7 cellular contexts compared by ENCODE assay signal in genomic region chr20:54123587-54124180, GRCh38. TPM values are rescaled to one million over a fixed set of nuclear protein-coding genes. Genes with fewer than 3 reads are reported as not detected.
DNase-seq lines count a peak whose midpoint lies in the region; ATAC-seq and TF ChIP-seq lines count a peak whose summit lies in the region.

No MANE protein-coding gene starts in this region.

- CTCF ChIA-PET in HEK293 (lab: Yijun Ruan, JAX): no interaction called here
- CTCF ChIA-PET in SK-N-SH (lab: Yijun Ruan, JAX): interaction anchor here (1.1 kb wide), 1 partner anchor 76 kb away, joined by 4 read pairs; no protein-coding TSS in a partner anchor

- H4K20me1 ChIP-seq in SK-N-SH (ENCODE audit: insufficient read depth): no peaks in the 10 kb centered on the region

- H3K4me1 ChIP-seq in HEK293 (ENCODE audit: control insufficient read depth, insufficient read depth, low read length) (0 out of 2 replicates have a peak, but pooled peaks cover 2% of the 10 kb centered on the region), SK-N-SH (ENCODE audit: control insufficient read depth in 1 of 2, insufficient read depth in 2 of 2, low read depth in 1 of 2, low read length in 1 of 2) (0 out of 4 replicates have a peak, but pooled peaks cover 0 to 6% of the 10 kb centered on the region in 2 experiments), thyroid gland (peaks cover 31 to 33% of the 10 kb centered on the region in 2 donors)

- POLR2A ChIA-PET in HEK293 (lab: Yijun Ruan, JAX): no interaction called here
- POLR2A ChIA-PET in SK-N-SH (lab: Yijun Ruan, JAX): no interaction called here

- TF ChIP-seq CTCF in HEK293 (tag by site-specific recombination; IDR thresholded peaks at IDR 0.05): no peak
- TF ChIP-seq CTCF in SK-N-SH (IDR thresholded peaks at IDR 0.05): no peak
- no peak for TF ChIP-seq CTCF in thyroid gland (IDR thresholded peaks at IDR 0.05)

- H3K4me2 ChIP-seq in SK-N-SH: peak overlapping the region; percentile 29; the same call in 1 of the 2 replicates

- H3K27ac ChIP-seq in HEK293 (ENCODE audit: extremely low read depth, low read depth, low read length) (no peak overlapping the region), SK-N-SH (ENCODE audit: low read depth in 2 of 2, low read length in 1 of 2) (peak overlapping the region in 1 of 2 experiments; percentile 79; a peak in 2 of 4 replicates), thyroid gland (peak overlapping the region; percentile 91 to 98 (median 93))

- H3K27me3 ChIP-seq in SK-N-SH (ENCODE audit: insufficient read depth) (no peaks in the 10 kb centered on the region), thyroid gland (no peaks in the 10 kb centered on the region)

- TF ChIP-seq RAD21 in SK-N-SH (IDR thresholded peaks at IDR 0.05; ENCODE audit: low read length): no peak

- WGBS in SK-N-SH (ENCODE audit: low lambda C conversion rate): 47% methylated on average over 10 of the region's 11 CpGs
- WGBS in thyroid gland, 2 donors: 17 to 26% methylated on average over 4 to 9 of the region's 11 CpGs

- no peak for ATAC-seq in GM21423 (IDR thresholded peaks at IDR 0.05; ENCODE audit: unreplicated experiment)

- intact Hi-C loops in thyroid gland (cut with DNase I): no loop called here

- no peak for DNase-seq in SK-N-SH
- peak; percentile 78 for DNase-seq in iPS DF 4.7 (ENCODE audit: extremely low read depth, low spot score)
- DNase-seq in thyroid gland: peak; percentile 96
- DNase-seq in NCI-H774 (lab: John Stamatoyannopoulos, UW): no peak
- DNase-seq in hypothalamus (lab: John Stamatoyannopoulos, UW): no peak

- H3K9me3 ChIP-seq in HEK293 (ENCODE audit: control insufficient read depth, insufficient read depth, low read depth, low read length) (no peaks in the 10 kb centered on the region), SK-N-SH (no peaks in the 10 kb centered on the region), thyroid gland (no peaks in the 10 kb centered on the region)

- H3K79me2 ChIP-seq in SK-N-SH (ENCODE audit: insufficient read depth): no peaks in the 10 kb centered on the region

- H3K9me2 ChIP-seq in SK-N-SH: no peaks in the 10 kb centered on the region

- H3K9ac ChIP-seq in SK-N-SH: peak overlapping the region; percentile 36; the same call in 1 of the 2 replicates

- no peak for TF ChIP-seq EP300 in SK-N-SH (IDR thresholded peaks at IDR 0.05; ENCODE audit: borderline replicate concordance in 1 of 2, low read depth in 1 of 2, low read length in 1 of 2)

- TF ChIP-seq POLR2A in thyroid gland (IDR thresholded peaks at IDR 0.05): peak in 1 of 2 donors; percentile 73

- H3F3A ChIP-seq in SK-N-SH (replicated peaks; ENCODE audit: insufficient read depth): peaks cover 18% of the 10 kb centered on the region

- no peaks in the 10 kb centered on the region for H3K36me3 ChIP-seq in HEK293 (ENCODE audit: control insufficient read depth in 2 of 2, insufficient read depth in 1 of 2, low read length in 2 of 2)
- H3K36me3 ChIP-seq in SK-N-SH (replicated peaks in 1 of 2; ENCODE audit: control insufficient read depth in 1 of 2, insufficient read depth in 2 of 2, low read length in 1 of 2): no peaks in the 10 kb centered on the region
- no peaks in the 10 kb centered on the region for H3K36me3 ChIP-seq in thyroid gland

- H3K4me3 ChIP-seq in HEK293 (ENCODE audit: low read depth, low read length): no peak overlapping the region
- H3K4me3 ChIP-seq in SK-N-SH (ENCODE audit: low read depth in 2 of 2, low read length in 1 of 2): no peak overlapping the region
- H3K4me3 ChIP-seq in thyroid gland (replicated peaks in 1 of 3): no peak overlapping the region

- no peak overlapping the region for H2AFZ ChIP-seq in SK-N-SH (ENCODE audit: low read depth)

TF ChIP-seq in HEK293, 187 proteins besides CTCF, POLR2A, EP300 and RAD21:
- TF ChIP-seq AEBP2 (tag by site-specific recombination; IDR thresholded peaks at IDR 0.05; ENCODE audit: borderline replicate concordance) (no peak), ZNF571 (tag by site-specific recombination; IDR thresholded peaks at IDR 0.05) (no peak), ZNF76 (tag by site-specific recombination; IDR thresholded peaks at IDR 0.05; ENCODE audit: borderline replicate concordance, low read depth) (no peak), ZNF335 (tag by site-specific recombination; conservative IDR thresholded peaks at IDR 0.05) (peak; percentile 32; the same call in 1 of the 2 replicates), ZNF121 (tag by site-specific recombination; IDR thresholded peaks at IDR 0.05) (no peak), KLF10 (tag by site-specific recombination; IDR thresholded peaks at IDR 0.05) (no peak), ZNF658 (tag by site-specific recombination; IDR thresholded peaks at IDR 0.05) (no peak), ZNF600 (tag by site-specific recombination; IDR thresholded peaks at IDR 0.05) (peak; percentile 48; the same call in 1 of the 2 replicates), MZF1 (tag by site-specific recombination; IDR thresholded peaks at IDR 0.05; ENCODE audit: borderline replicate concordance) (no peak), ZFP3 (tag by site-specific recombination; IDR thresholded peaks at IDR 0.05; ENCODE audit: low read depth) (no peak), ZNF544 (tag by site-specific recombination; IDR thresholded peaks at IDR 0.05) (no peak)

TF ChIP-seq in SK-N-SH, 30 proteins besides CTCF, POLR2A, EP300 and RAD21:
- TF ChIP-seq IRF3 (IDR thresholded peaks at IDR 0.05; ENCODE audit: low read depth, low read length) (no peak), USF1 (IDR thresholded peaks at IDR 0.05; ENCODE audit: borderline replicate concordance, low read depth) (0 out of 2 replicates have a peak, but pooled peaks have one; percentile 51), MAX (IDR thresholded peaks at IDR 0.05; ENCODE audit: low read depth) (peak; percentile 46; the same call in 1 of the 2 replicates), NFIC (IDR thresholded peaks at IDR 0.05; ENCODE audit: borderline replicate concordance) (peak; percentile 25; the same call in 1 of the 2 replicates), JUND (IDR thresholded peaks at IDR 0.05) (peak; percentile 72), GABPA (IDR thresholded peaks at IDR 0.05; ENCODE audit: low read depth) (no peak), PBX3 (IDR thresholded peaks at IDR 0.05) (peak; percentile 70), FOSL2 (IDR thresholded peaks at IDR 0.05; ENCODE audit: borderline replicate concordance, low read depth) (peak; percentile 73; the same call in 1 of the 2 replicates), TCF12 (IDR thresholded peaks at IDR 0.05) (peak; percentile 54), RXRA (IDR thresholded peaks at IDR 0.05; ENCODE audit: borderline replicate concordance, low read depth) (peak; percentile 89; the same call in 1 of the 2 replicates), TEAD4 (IDR thresholded peaks at IDR 0.05; ENCODE audit: borderline replicate concordance, insufficient read depth) (0 out of 2 replicates have a peak, but pooled peaks have one; percentile 9)

RNA-seq across cellular contexts. Expression of gene CYP24A1, which starts 50.1 kb away (rescaled TPM):
- polyA plus RNA-seq in SK-N-SH (2012; rRNA removed): 8.8 and 9.1 TPM in 2 replicates
- 6.8 and 6.9 TPM in 2 replicates for polyA plus RNA-seq in SK-N-SH (2012; cell fraction: cytosol; rRNA removed)
- 9.5 and 17.7 TPM in 2 replicates for polyA plus RNA-seq in SK-N-SH (2012; cell fraction: nucleus; rRNA removed)
- total RNA-seq in thyroid gland: 1 to 10 TPM in 1 of 4 donors, under 1 TPM in 2, not detected in 1; 0.44 to 6.6 (median 0.67) TPM

RNA-seq across cellular contexts. Expression of gene BCAS1, which starts 53.3 kb away (rescaled TPM):
- polyA plus RNA-seq in SK-N-SH (2012; rRNA removed): not detected in 2 replicates
- polyA plus RNA-seq in SK-N-SH (2012; cell fraction: cytosol; rRNA removed): not detected in 2 replicates
- polyA plus RNA-seq in SK-N-SH (2012; cell fraction: nucleus; rRNA removed): not detected in 2 replicates
- total RNA-seq in thyroid gland: under 1 TPM in 1 of 4 donors, not detected in 3; 0.11 TPM

Comparison
In these comparisons a context has a peak if more than half of its experiments do, and no peak if none do; other contexts are left out.
1. DNase-seq: peak in iPS DF 4.7 (single experiment) and thyroid gland (2 of 2); none in SK-N-SH (single experiment), NCI-H774 (single experiment) and hypothalamus (0 of 51).
2. Of the 4 proteins assayed by ChIP-seq in both HEK293 and SK-N-SH: peak only in HEK293: none; only in SK-N-SH: PBX3; in both: none; in neither: 3.